1 cellular context compared by ENCODE assay signal in genomic region chr11:10050561-10050960, GRCh38.
TF ChIP-seq lines count a peak whose summit lies in the region.

No MANE protein-coding gene starts in this region.

TF ChIP-seq in HepG2, 621 proteins besides CTCF, POLR2A, EP300 and RAD21 (continued from another document):
- no peak for TF ChIP-seq ZBTB8A (CRISPR knock-in tag; IDR thresholded peaks at IDR 0.05; ENCODE audit: borderline replicate concordance, low read depth)
- TF ChIP-seq, protein P1, sequence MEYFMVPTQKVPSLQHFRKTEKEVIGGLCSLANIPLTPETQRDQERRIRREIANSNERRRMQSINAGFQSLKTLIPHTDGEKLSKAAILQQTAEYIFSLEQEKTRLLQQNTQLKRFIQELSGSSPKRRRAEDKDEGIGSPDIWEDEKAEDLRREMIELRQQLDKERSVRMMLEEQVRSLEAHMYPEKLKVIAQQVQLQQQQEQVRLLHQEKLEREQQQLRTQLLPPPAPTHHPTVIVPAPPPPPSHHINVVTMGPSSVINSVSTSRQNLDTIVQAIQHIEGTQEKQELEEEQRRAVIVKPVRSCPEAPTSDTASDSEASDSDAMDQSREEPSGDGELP (IDR thresholded peaks at IDR 0.05; ENCODE audit: borderline replicate concordance, low read depth), result peak; percentile 75; the same call in 1 of the 2 replicates
- no peak for TF ChIP-seq ZNF746 (CRISPR knock-in tag; IDR thresholded peaks at IDR 0.05)
- TF ChIP-seq ZNF724P (CRISPR knock-in tag; IDR thresholded peaks at IDR 0.05; ENCODE audit: borderline replicate concordance), result no peak
- TF ChIP-seq ZSCAN9 (CRISPR knock-in tag; IDR thresholded peaks at IDR 0.05; ENCODE audit: borderline replicate concordance), result no peak
- TF ChIP-seq ZNF720 (CRISPR knock-in tag; IDR thresholded peaks at IDR 0.05), result no peak
- TF ChIP-seq, protein P2, sequence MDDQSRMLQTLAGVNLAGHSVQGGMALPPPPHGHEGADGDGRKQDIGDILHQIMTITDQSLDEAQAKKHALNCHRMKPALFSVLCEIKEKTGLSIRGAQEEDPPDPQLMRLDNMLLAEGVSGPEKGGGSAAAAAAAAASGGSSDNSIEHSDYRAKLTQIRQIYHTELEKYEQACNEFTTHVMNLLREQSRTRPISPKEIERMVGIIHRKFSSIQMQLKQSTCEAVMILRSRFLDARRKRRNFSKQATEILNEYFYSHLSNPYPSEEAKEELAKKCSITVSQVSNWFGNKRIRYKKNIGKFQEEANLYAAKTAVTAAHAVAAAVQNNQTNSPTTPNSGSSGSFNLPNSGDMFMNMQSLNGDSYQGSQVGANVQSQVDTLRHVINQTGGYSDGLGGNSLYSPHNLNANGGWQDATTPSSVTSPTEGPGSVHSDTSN (CRISPR knock-in tag; IDR thresholded peaks at IDR 0.05; ENCODE audit: borderline replicate concordance), result no peak
- TF ChIP-seq PCBP2 (optimal IDR thresholded peaks at IDR 0.05; ENCODE audit: low read depth, low read length, poor library complexity, severe bottlenecking), result no peak
